Comparison of ENCODE assay signal across 8 cellular contexts in genomic region chr17:58658804-58659713, GRCh38. TPM values are rescaled to one million over a fixed set of nuclear protein-coding genes. Genes with fewer than 3 reads are reported as not detected.
DNase-seq lines count a peak whose midpoint lies in the region; ATAC-seq, FAIRE-seq and TF ChIP-seq lines count a peak whose summit lies in the region.

No MANE protein-coding gene starts in this region.

- H3K27me3 ChIP-seq in dorsolateral prefrontal cortex, result no peaks in the 10 kb centered on the region
- H3K27me3 ChIP-seq in HepG2 (ENCODE audit: control insufficient read depth in 1 of 2, insufficient read depth in 2 of 2, low read length in 2 of 2), result no peaks in the 10 kb centered on the region

- POLR2A ChIA-PET in HepG2 (lab: Yijun Ruan, JAX), result interaction anchor here (0.6 to 5.6 kb wide), 15 partner anchors 9 to 496 kb away, joined by 3 to 154 read pairs (median 5); partner anchors contain the start of genes MTMR4, PRR11, RAD51C and SKA2

- TF ChIP-seq EP300 in HepG2 (IDR thresholded peaks at IDR 0.05; ENCODE audit: low read depth in 2 of 2, low read length in 2 of 2) (peak; percentile 74 to 78; a peak in 2 of 4 replicates), HepG2 (CRISPR knock-in tag; IDR thresholded peaks at IDR 0.05; ENCODE audit: borderline replicate concordance) (peak; percentile 84)

- BruUV-seq in HepG2 (replicated peaks; lab: Mats Ljungman, UMichigan), result TSS peak; percentile 100

- H3K4me1 ChIP-seq in HepG2 (ENCODE audit: insufficient read depth, low read length), result peaks cover 14% of the 10 kb centered on the region

- H3K27ac ChIP-seq in dorsolateral prefrontal cortex (peak overlapping the region; percentile 44 to 99 (median 90)), HepG2 (ENCODE audit: extremely low read length, insufficient read depth, low read length) (peak overlapping the region; percentile 88)

- H4K20me1 ChIP-seq in HepG2 (ENCODE audit: insufficient read depth, low read length), result no peaks in the 10 kb centered on the region

- peak in 23 of 56 donors; percentile 7 to 49 (median 29) for TF ChIP-seq CTCF in dorsolateral prefrontal cortex (IDR thresholded peaks at IDR 0.05 in 54 of 56, conservative IDR thresholded peaks at IDR 0.05 in 2 of 56; ENCODE audit: low read depth in 1 of 56, partially characterized antibody in 56 of 56)
- TF ChIP-seq CTCF in HepG2 (CRISPR knock-in tag; IDR thresholded peaks at IDR 0.05), result peak; percentile 11; the same call in 1 of the 2 replicates

- DNase-seq in AML-193 (lab: John Stamatoyannopoulos, UW) (peak; percentile 80 to 89), NCI-H526 (lab: John Stamatoyannopoulos, UW) (peak; percentile 98 to 99), dorsolateral prefrontal cortex (peak in 9 of 10 donors; percentile 52 to 83 (median 59)), HepG2 (ENCODE audit: low spot score) (peak; percentile 95)
- peak; percentile 56 to 85 for DNase-seq in activated CD4-positive, alpha-beta T cell treated with anti-CD3 and anti-CD28 coated beads, Interleukin-2, amount 50 U/mL, for 24 hours (ENCODE audit: low read depth in 1 of 2, low spot score in 1 of 2)
- peak; percentile 76 to 78 for DNase-seq in stimulated activated CD4-positive, alpha-beta T cell treated with anti-CD3 and anti-CD28 coated beads, Interleukin-2, amount 100 ng/mL, for 48 hours

- ATAC-seq in HG03442 (IDR thresholded peaks at IDR 0.05; ENCODE audit: unreplicated experiment) (peak; percentile 66), HepG2 (peak; percentile 88)

- peak overlapping the region; percentile 82 for H3K4me2 ChIP-seq in HepG2 (ENCODE audit: low read depth, low read length)

- intact Hi-C loops in dorsolateral prefrontal cortex (cut with DNase I), result loop anchor here in 1 of 2 donors (1.0 kb wide), 1 partner anchor 27 kb away; no protein-coding TSS in a partner anchor
- intact Hi-C loops in HepG2 (cut with micrococcal nuclease; ENCODE audit: unreplicated experiment), result loop anchor here (1.0 kb wide), 3 partner anchors 27 to 141 kb away; no protein-coding TSS in a partner anchor

- in situ Hi-C loops in HepG2 (cut with HindIII; ENCODE audit: extremely low pct_ligation_motif_present, low pct_unique_long_range_greater_than_20kb), result no loop called here

- peak overlapping the region; percentile 94 for H2AFZ ChIP-seq in HepG2 (ENCODE audit: low read length)

- no peaks in the 10 kb centered on the region; the same call in 1 of the 2 replicates for H3K9me3 ChIP-seq in HepG2 (ENCODE audit: low read length)

- 2% methylated on average over 38 of the region's 38 CpGs for WGBS in HepG2 (ENCODE audit: low lambda C conversion rate)

- FAIRE-seq in HepG2 (lab: Jason Lieb, UNC), result peak; percentile 92

- peak; percentile 90 for TF ChIP-seq RAD21 in HepG2 (CRISPR knock-in tag; IDR thresholded peaks at IDR 0.05)

- CTCF ChIA-PET in HepG2 (lab: Yijun Ruan, JAX; ENCODE audit: low intra/inter-chr PET ratio, low total read pairs), result no interaction called here

- H3K4me3 ChIP-seq in dorsolateral prefrontal cortex (peak overlapping the region; percentile 26 to 77 (median 56)), HepG2 (replicated peaks in 1 of 3; ENCODE audit: insufficient read depth in 1 of 3, low read depth in 2 of 3, low read length in 3 of 3) (peak overlapping the region; percentile 33 to 59 (median 35))

- no peaks in the 10 kb centered on the region for H3K36me3 ChIP-seq in HepG2 (replicated peaks in 1 of 2; ENCODE audit: control insufficient read depth in 1 of 2, insufficient read depth in 2 of 2, low read length in 2 of 2)

- H3K79me2 ChIP-seq in HepG2 (ENCODE audit: insufficient read depth, low read length), result no peaks in the 10 kb centered on the region

- TF ChIP-seq POLR2A in GM19099 (IDR thresholded peaks at IDR 0.05; ENCODE audit: extremely low read depth, insufficient read length, low read depth), result peak; percentile 100
- TF ChIP-seq POLR2A in HepG2 (IDR thresholded peaks at IDR 0.05; ENCODE audit: insufficient read depth in 1 of 2, low read depth in 2 of 2, low read length in 2 of 2), result peak; percentile 99 to 100

- H3K9ac ChIP-seq in HepG2 (ENCODE audit: insufficient read depth, low read depth, low read length), result peak overlapping the region; percentile 96

TF ChIP-seq in HepG2, 621 proteins besides CTCF, POLR2A, EP300 and RAD21 (continues in another document):
- TF ChIP-seq ZMAT5 (CRISPR knock-in tag; IDR thresholded peaks at IDR 0.05; ENCODE audit: borderline replicate concordance, low read depth) (no peak), ZNF572 (CRISPR knock-in tag; IDR thresholded peaks at IDR 0.05) (no peak), MAFF (IDR thresholded peaks at IDR 0.05; ENCODE audit: low read depth, low read length) (no peak; the same call in none of the 2 replicates), E2F2 (CRISPR knock-in tag; IDR thresholded peaks at IDR 0.05; ENCODE audit: borderline replicate concordance) (no peak), NAIF1 (CRISPR knock-in tag; IDR thresholded peaks at IDR 0.05; ENCODE audit: borderline replicate concordance) (peak; percentile 68), SIN3B (IDR thresholded peaks at IDR 0.05; ENCODE audit: low read length) (peak; percentile 68; the same call in 1 of the 2 replicates), ZFX (CRISPR knock-in tag; IDR thresholded peaks at IDR 0.05; ENCODE audit: low read depth) (0 out of 2 replicates have a peak, but pooled peaks have one; percentile 19), NR2F2 (IDR thresholded peaks at IDR 0.05; ENCODE audit: borderline replicate concordance, low read depth) (peak; percentile 79)

RNA-seq across cellular contexts. Expression of gene TEX14, which starts 32.8 kb away (rescaled TPM):
- total RNA-seq in dorsolateral prefrontal cortex (1 to 10 TPM in 71 of 120 experiments, under 1 TPM in 49; 0.20 to 3.7 (median 1.2) TPM), HepG2 (2016; rRNA removed; fragmentation: Illumina TruSeq; extraction: Trizol) (0.07 TPM in 1 of 2 replicates, not detected in the other)
- not detected in 2 replicates for total RNA-seq in HepG2 (2016; cell fraction: cytosol; rRNA removed; fragmentation: Illumina TruSeq; extraction: Trizol; ENCODE audit: low read depth)
- total RNA-seq in HepG2 (2016; cell fraction: insoluble cytoplasmic fraction; rRNA removed; fragmentation: Illumina TruSeq; extraction: Trizol), result not detected in 2 replicates
- total RNA-seq in HepG2 (2016; cell fraction: membrane; rRNA removed; fragmentation: Illumina TruSeq; extraction: Trizol), result not detected in 2 replicates
- 0.06 TPM in 1 of 2 replicates, not detected in the other for total RNA-seq in HepG2 (2016; cell fraction: nucleus; rRNA removed; fragmentation: Illumina TruSeq; extraction: Trizol)
- 0.03 and 0.04 TPM in 2 replicates for polyA plus RNA-seq in HepG2 (2011; rRNA removed)
- 0.01 and 0.03 TPM in 2 replicates for polyA plus RNA-seq in HepG2 (2011; cell fraction: cytosol; rRNA removed)
- 0.09 and 0.11 TPM in 2 replicates for polyA plus RNA-seq in HepG2 (2011; cell fraction: nucleus; rRNA removed)
- polyA plus RNA-seq in HepG2 (2012), result 0.08 TPM in 1 of 2 replicates, not detected in the other
- not detected in 2 replicates for polyA plus RNA-seq in HepG2 (2016; cell fraction: cytosol; fragmentation: Illumina TruSeq; extraction: Trizol; ENCODE audit: low read depth)
- not detected in 2 replicates for polyA plus RNA-seq in HepG2 (2016; cell fraction: insoluble cytoplasmic fraction; fragmentation: Illumina TruSeq; extraction: Trizol; ENCODE audit: low read depth)
- not detected in 2 replicates for polyA plus RNA-seq in HepG2 (2016; cell fraction: membrane; fragmentation: Illumina TruSeq; extraction: Trizol; ENCODE audit: low read depth)
- not detected in 2 replicates for polyA plus RNA-seq in HepG2 (2016; cell fraction: nucleus; fragmentation: Illumina TruSeq; extraction: Trizol; ENCODE audit: insufficient read depth, low read depth)
- 0.02 and 0.04 TPM in 2 replicates for polyA minus RNA-seq in HepG2 (2011; rRNA and poly(A)+ RNA removed; ENCODE audit: low replicate concordance)
- polyA minus RNA-seq in HepG2 (2011; cell fraction: cytosol; rRNA and poly(A)+ RNA removed), result not detected in 2 replicates
- 0.12 and 0.26 TPM in 2 replicates for polyA minus RNA-seq in HepG2 (2011; cell fraction: nucleus; rRNA and poly(A)+ RNA removed)

RNA-seq across cellular contexts. Expression of gene RAD51C, which starts 33.3 kb away (rescaled TPM):
- total RNA-seq in dorsolateral prefrontal cortex, result 10 to 100 TPM; 28.3 to 69.2 (median 44.4) TPM
- total RNA-seq in HepG2 (2016; rRNA removed; fragmentation: Illumina TruSeq; extraction: Trizol), result 106 and 151 TPM in 2 replicates
- total RNA-seq in HepG2 (2016; cell fraction: cytosol; rRNA removed; fragmentation: Illumina TruSeq; extraction: Trizol; ENCODE audit: low read depth), result 50.0 and 53.5 TPM in 2 replicates
- total RNA-seq in HepG2 (2016; cell fraction: insoluble cytoplasmic fraction; rRNA removed; fragmentation: Illumina TruSeq; extraction: Trizol), result 110 and 163 TPM in 2 replicates
- 68.8 and 79.6 TPM in 2 replicates for total RNA-seq in HepG2 (2016; cell fraction: membrane; rRNA removed; fragmentation: Illumina TruSeq; extraction: Trizol)
- 50.4 and 54.3 TPM in 2 replicates for total RNA-seq in HepG2 (2016; cell fraction: nucleus; rRNA removed; fragmentation: Illumina TruSeq; extraction: Trizol)
- polyA plus RNA-seq in HepG2 (2011; rRNA removed), result 27.3 and 38.5 TPM in 2 replicates
- polyA plus RNA-seq in HepG2 (2011; cell fraction: cytosol; rRNA removed), result 23.1 and 25.8 TPM in 2 replicates
- polyA plus RNA-seq in HepG2 (2011; cell fraction: nucleus; rRNA removed), result 8.0 and 12.1 TPM in 2 replicates
- polyA plus RNA-seq in HepG2 (2012), result 34.0 and 48.5 TPM in 2 replicates
- polyA plus RNA-seq in HepG2 (2016; cell fraction: cytosol; fragmentation: Illumina TruSeq; extraction: Trizol; ENCODE audit: low read depth), result 57.5 and 61.7 TPM in 2 replicates
- 139 and 168 TPM in 2 replicates for polyA plus RNA-seq in HepG2 (2016; cell fraction: insoluble cytoplasmic fraction; fragmentation: Illumina TruSeq; extraction: Trizol; ENCODE audit: low read depth)
- polyA plus RNA-seq in HepG2 (2016; cell fraction: membrane; fragmentation: Illumina TruSeq; extraction: Trizol; ENCODE audit: low read depth), result 63.2 and 65.8 TPM in 2 replicates
- polyA plus RNA-seq in HepG2 (2016; cell fraction: nucleus; fragmentation: Illumina TruSeq; extraction: Trizol; ENCODE audit: insufficient read depth, low read depth), result 70.5 and 75.0 TPM in 2 replicates
- 6.8 and 14.3 TPM in 2 replicates for polyA minus RNA-seq in HepG2 (2011; rRNA and poly(A)+ RNA removed; ENCODE audit: low replicate concordance)
- 7.0 and 7.6 TPM in 2 replicates for polyA minus RNA-seq in HepG2 (2011; cell fraction: cytosol; rRNA and poly(A)+ RNA removed)
- polyA minus RNA-seq in HepG2 (2011; cell fraction: nucleus; rRNA and poly(A)+ RNA removed), result 19.2 and 27.5 TPM in 2 replicates

Comparison
In these comparisons a context has a peak if more than half of its experiments do, and no peak if none do; other contexts are left out.
1. Peak in every context shown above with its lines: DNase-seq, ATAC-seq, H3K4me3 ChIP-seq and H3K27ac ChIP-seq.